In the genomic region with DNA sequence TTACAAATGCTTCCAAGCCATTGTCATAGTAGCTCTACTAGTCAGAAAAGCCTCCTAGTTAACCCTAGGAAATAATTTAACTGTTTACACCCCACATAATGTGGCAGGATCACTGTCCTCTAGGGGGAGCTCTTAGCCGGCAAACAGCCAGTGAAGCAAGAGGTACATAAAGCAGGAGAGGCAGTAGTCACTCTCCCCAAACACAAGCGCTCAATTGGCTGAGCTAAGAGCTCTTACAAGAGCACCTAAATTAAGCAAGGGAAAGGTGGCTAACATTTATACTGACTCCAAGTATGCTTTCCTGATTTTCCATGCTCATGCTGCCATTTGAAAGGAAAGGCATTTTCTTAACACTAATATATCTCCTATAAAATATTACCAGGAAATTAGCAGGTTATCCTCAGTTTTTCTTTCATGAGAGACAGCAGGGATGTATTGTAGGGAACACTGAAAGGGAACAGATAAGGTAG, we compare ENCODE assay signal across 8 cellular contexts. TPM values are rescaled to one million over a fixed set of nuclear protein-coding genes. Genes with fewer than 3 reads are reported as not detected.
DNase-seq lines count a peak whose midpoint lies in the region; ATAC-seq and TF ChIP-seq lines count a peak whose summit lies in the region.

No MANE protein-coding gene starts in this region.

- H3K27ac ChIP-seq in AG04450 (ENCODE audit: low read depth, low read length) (no peak overlapping the region), VCaP (peak overlapping the region; percentile 41; the same call in 1 of the 2 replicates), lower lobe of right lung (no peak overlapping the region), suprapubic skin (no peak overlapping the region)

- CTCF ChIA-PET in AG04450 (lab: Charles Lee), result interaction anchor here (0.5 to 3.9 kb wide), 64 partner anchors 10 to 647 kb away, joined by 3 to 47 read pairs (median 4); a partner anchor contains a TSS

- intact Hi-C loops in lower lobe of right lung (cut with DNase I), result no loop called here

- H3K36me3 ChIP-seq in lower lobe of right lung, result no peaks in the 10 kb centered on the region
- no peaks in the 10 kb centered on the region for H3K36me3 ChIP-seq in suprapubic skin

- ATAC-seq in GM18858 (IDR thresholded peaks at IDR 0.05; ENCODE audit: unreplicated experiment), result peak; percentile 75
- ATAC-seq in HG03139 (IDR thresholded peaks at IDR 0.05; ENCODE audit: unreplicated experiment), result peak; percentile 67
- ATAC-seq in lower lobe of right lung, result peak; percentile 89 to 90

- peaks cover 44% of the 10 kb centered on the region for H3K4me1 ChIP-seq in lower lobe of right lung
- H3K4me1 ChIP-seq in suprapubic skin, result peaks cover 27% of the 10 kb centered on the region

- H3K9me3 ChIP-seq in AG04450 (ENCODE audit: control insufficient read depth, insufficient read depth, low read length) (no peaks in the 10 kb centered on the region), lower lobe of right lung (no peaks in the 10 kb centered on the region), suprapubic skin (no peaks in the 10 kb centered on the region)

- TF ChIP-seq EP300 in suprapubic skin (IDR thresholded peaks at IDR 0.05), result no peak

- no peak overlapping the region for H3K4me3 ChIP-seq in AG04450 (ENCODE audit: low read depth, low read length)
- H3K4me3 ChIP-seq in cardiac fibroblast (replicated peaks in 1 of 2; ENCODE audit: low read depth in 2 of 2, low read length in 2 of 2), result no peak overlapping the region
- H3K4me3 ChIP-seq in lower lobe of right lung, result no peak overlapping the region
- no peak overlapping the region for H3K4me3 ChIP-seq in suprapubic skin

- TF ChIP-seq CTCF in AG04450 (IDR thresholded peaks at IDR 0.05; ENCODE audit: low read depth, low read length) (peak; percentile 77), VCaP (conservative IDR thresholded peaks at IDR 0.05) (peak; percentile 88), cardiac fibroblast (IDR thresholded peaks at IDR 0.05; ENCODE audit: low read depth, low read length) (peak; percentile 77), lower lobe of right lung (IDR thresholded peaks at IDR 0.05) (peak; percentile 74), suprapubic skin (IDR thresholded peaks at IDR 0.05) (peak; percentile 36 to 50)

- DNase-seq in AG04450 (ENCODE audit: low read depth, low spot score) (no peak), NCI-H2196 treated with DMSO at 0.1 percent for 48 hours (lab: John Stamatoyannopoulos, UW; ENCODE audit: unreplicated experiment) (peak; percentile 74), cardiac fibroblast (ENCODE audit: low read depth in 2 of 2) (peak; percentile 81 to 89), lower lobe of right lung (peak; percentile 73), suprapubic skin (ENCODE audit: low spot score in 2 of 2) (no peak)

- H3K27me3 ChIP-seq in AG04450 (ENCODE audit: control insufficient read depth, insufficient read depth, low read length) (no peaks in the 10 kb centered on the region), lower lobe of right lung (ENCODE audit: low read depth) (no peaks in the 10 kb centered on the region), suprapubic skin (no peaks in the 10 kb centered on the region)

- TF ChIP-seq POLR2A in suprapubic skin (IDR thresholded peaks at IDR 0.05), result no peak

- 25% methylated on average over 2 of the region's 2 CpGs for WGBS in suprapubic skin

- POLR2A ChIA-PET in AG04450 (lab: Yijun Ruan, JAX), result interaction anchor here (1.0 to 1.2 kb wide), 2 partner anchors 37 to 77 kb away, joined by 5 read pairs; a partner anchor contains a TSS

RNA-seq across cellular contexts. Expression of a gene that starts 37.6 kb away (rescaled TPM):
- 11.9 and 14.6 TPM in 2 replicates for polyA plus RNA-seq in AG04450 (2011; rRNA removed)
- polyA minus RNA-seq in AG04450 (2011; rRNA and poly(A)+ RNA removed), result 14.8 and 16.3 TPM in 2 replicates
- total RNA-seq in lower lobe of right lung (97.7 TPM), suprapubic skin (1 to 10 TPM; 2.3 to 5.8 (median 4.2) TPM)

Comparison
In these comparisons a context has a peak if more than half of its experiments do, and no peak if none do; other contexts are left out.
1. DNase-seq: peak in NCI-H2196 treated with DMSO at 0.1 percent for 48 hours (single experiment), cardiac fibroblast (2 of 2) and lower lobe of right lung (single experiment); none in AG04450 (single experiment) and suprapubic skin (0 of 2).
2. RNA of a gene that starts 37.6 kb away (total RNA-seq): 97.7 TPM in lower lobe of right lung (single experiment); 2.3 to 5.8 TPM in suprapubic skin; every median in the first group is over 10 times any median in the second.
3. Peak in every context shown above with its lines, with median percentiles within 50 percentile points of each other: CTCF ChIP-seq and ATAC-seq.